Comparison of ENCODE assay signal across 16 cellular contexts in the genomic region with DNA sequence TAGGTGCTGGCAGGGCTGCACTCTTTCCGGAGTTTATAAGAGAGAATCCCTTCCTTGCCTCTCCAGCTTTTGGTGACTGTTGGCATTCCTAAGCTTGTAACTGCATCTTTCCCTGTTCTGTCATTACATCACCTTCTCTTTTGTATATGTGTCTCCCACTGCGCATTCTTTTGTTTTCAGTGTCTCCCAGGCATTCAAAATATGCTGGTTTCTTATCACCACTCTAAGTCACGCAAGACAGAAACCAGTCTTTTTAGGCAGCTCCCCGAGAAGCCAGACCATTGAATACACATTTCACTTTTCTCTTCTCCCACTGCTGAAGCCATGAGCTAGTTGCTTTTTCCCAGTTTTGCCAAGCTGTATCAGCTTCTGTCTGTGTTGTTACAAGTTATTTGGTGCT.
A peak's percentile ranks its signal among the peaks of the same experiment; 100 is the strongest.
DNase-seq lines count a peak whose midpoint lies in the region; ATAC-seq and TF ChIP-seq lines count a peak whose summit lies in the region.
"Had no signal": no experiment of that assay in that cellular context is flagged by ENCODE, and none has a peak within 500 bp of the region (broad histone marks: within the 10 kb centered on the region; RNA-seq: fewer than 3 reads in every experiment).

No MANE protein-coding gene starts in this region.

- peak overlapping the region; percentile 98 for H3K27ac Mint-ChIP-seq in GM23338
- H3K27ac Mint-ChIP-seq: brain; T-helper 1 cell treated with Interleukin-12 subunit alpha and Interleukin-12 subunit beta and Interleukin-4 antibody, amounts not matched to agents 30 μg/mL and 1 μg/mL, for 36 hours had no signal

- H3K4me2 ChIP-seq in GM23338 (peak overlapping the region; percentile 26; the same call in 1 of the 2 replicates), osteoblast (ENCODE audit: insufficient read depth, low read length) (no peak overlapping the region)

- H3K27me3 ChIP-seq in GM23338 (ENCODE audit: insufficient read depth) = no peaks in the 10 kb centered on the region
- H3K27me3 ChIP-seq in adipocyte (replicated peaks; ENCODE audit: control insufficient read depth, insufficient read depth, low read length) = no peaks in the 10 kb centered on the region
- H3K27me3 ChIP-seq in osteoblast (ENCODE audit: insufficient read depth, low read length) = no peaks in the 10 kb centered on the region

- H3K27me3 Mint-ChIP-seq in GM23338 (ENCODE audit: insufficient read depth, low read depth, poor library complexity) = no peaks in the 10 kb centered on the region
- H3K27me3 Mint-ChIP-seq: brain had no signal

- H3K4me1 ChIP-seq in GM23338 (ENCODE audit: insufficient read depth) = no peaks in the 10 kb centered on the region; the same call in 1 of the 2 replicates
- H3K4me1 ChIP-seq in adipocyte (ENCODE audit: control insufficient read depth, insufficient read depth, low read length) = no peaks in the 10 kb centered on the region
- H3K4me1 ChIP-seq in osteoblast (ENCODE audit: insufficient read depth, low read length) = no peaks in the 10 kb centered on the region
- H3K4me1 ChIP-seq: parathyroid adenoma had no signal

- H3K27ac ChIP-seq in GM23338 (ENCODE audit: low read depth) (peak overlapping the region; percentile 99), osteoblast (ENCODE audit: low read depth, low read length) (no peak overlapping the region)
- H3K27ac ChIP-seq: parathyroid adenoma had no signal

- TF ChIP-seq CTCF in GM23338 (conservative IDR thresholded peaks at IDR 0.05; ENCODE audit: low read depth in 2 of 2) = no peak
- no peak for TF ChIP-seq CTCF in osteoblast (IDR thresholded peaks at IDR 0.05; ENCODE audit: extremely low read depth, low read depth, low read length)

- peak; percentile 94 for ATAC-seq in GM23338
- ATAC-seq in GM21526 (IDR thresholded peaks at IDR 0.05; ENCODE audit: low FRiP score, unreplicated experiment) = no peak

- H3K36me3 ChIP-seq in GM23338 (ENCODE audit: insufficient read depth) = no peaks in the 10 kb centered on the region
- no peaks in the 10 kb centered on the region for H3K36me3 ChIP-seq in adipocyte (ENCODE audit: control insufficient read depth, insufficient read depth, low read length, severe bottlenecking)
- H3K36me3 ChIP-seq in osteoblast (ENCODE audit: insufficient read depth, low read length) = no peaks in the 10 kb centered on the region

- H4K20me1 ChIP-seq in GM23338 (replicated peaks; ENCODE audit: insufficient read depth) (no peaks in the 10 kb centered on the region), osteoblast (ENCODE audit: insufficient read depth, low read length) (no peaks in the 10 kb centered on the region)

- H3K4me1 Mint-ChIP-seq in GM23338 = peaks cover 9% of the 10 kb centered on the region; the same call in 2 of the 3 replicates
- H3K4me1 Mint-ChIP-seq: brain had no signal

- H2AFZ ChIP-seq in GM23338 (no peak overlapping the region), osteoblast (ENCODE audit: low read length) (no peak overlapping the region)
- H2AFZ ChIP-seq: parathyroid adenoma had no signal

- H3K9me3 ChIP-seq in adipocyte (ENCODE audit: control insufficient read depth, low read length) (peaks cover 18% of the 10 kb centered on the region), osteoblast (ENCODE audit: low read depth, low read length) (no peaks in the 10 kb centered on the region)

- peak overlapping the region; percentile 10; the same call in 1 of the 2 replicates for H3K4me3 ChIP-seq in GM23338
- no peak overlapping the region for H3K4me3 ChIP-seq in adipocyte (ENCODE audit: low read length)
- H3K4me3 ChIP-seq in osteoblast (ENCODE audit: insufficient read depth, low read length) = no peak overlapping the region

- no peaks in the 10 kb centered on the region for H3K9me2 ChIP-seq in GM23338 (ENCODE audit: insufficient read depth)

- peak overlapping the region; percentile 34 for H3K4me3 Mint-ChIP-seq in GM23338
- H3K4me3 Mint-ChIP-seq: T-helper 1 cell treated with Interleukin-12 subunit alpha and Interleukin-12 subunit beta and Interleukin-4 antibody, amounts not matched to agents 30 μg/mL and 1 μg/mL, for 36 hours had no signal

- H3K9me3 Mint-ChIP-seq in GM23338 = peaks cover 22% of the 10 kb centered on the region
- H3K9me3 Mint-ChIP-seq: T-helper 1 cell treated with Interleukin-12 subunit alpha and Interleukin-12 subunit beta and Interleukin-4 antibody, amounts not matched to agents 30 μg/mL and 1 μg/mL, for 36 hours had no signal

- H3F3A ChIP-seq in GM23338 (replicated peaks; ENCODE audit: low read depth) = no peaks in the 10 kb centered on the region

- DNase-seq in GM23338 (ENCODE audit: low spot score) (peak; percentile 87), adipocyte (ENCODE audit: low read depth) (peak; percentile 21), iPS DF 19.7 (ENCODE audit: low read depth, low spot score) (peak; percentile 90), osteoblast (ENCODE audit: insufficient read length, low spot score, missing footprints) (peak; percentile 6), LoVo (ENCODE audit: low spot score) (no peak), COLO668 (lab: John Stamatoyannopoulos, UW; ENCODE audit: unreplicated experiment) (no peak), NOMO-1 (lab: John Stamatoyannopoulos, UW; ENCODE audit: unreplicated experiment in 2 of 2) (no peak)
- DNase-seq: activated CD4-positive, CD25-positive, alpha-beta regulatory T cell treated with anti-CD3 and anti-CD28 coated beads, Interleukin-2, amount 50 U/mL, for 72 hours; foreskin melanocyte; NCI-H774; RPMI8226; stimulated activated CD4-positive, alpha-beta T cell treated with anti-CD3 and anti-CD28 coated beads, Interleukin-12 subunit alpha, Interleukin-12 subunit beta, amount 100 ng/mL, for 4 hours had no signal

- H3K79me2 ChIP-seq in GM23338 (replicated peaks; ENCODE audit: insufficient read depth) (no peaks in the 10 kb centered on the region), osteoblast (ENCODE audit: insufficient read depth, low read length) (no peaks in the 10 kb centered on the region)
- H3K79me2 ChIP-seq: parathyroid adenoma had no signal

- peaks cover 23% of the 10 kb centered on the region for H3K36me3 Mint-ChIP-seq in GM23338 (ENCODE audit: low read depth)
- H3K36me3 Mint-ChIP-seq: brain had no signal

- H3K9ac ChIP-seq in adipocyte (ENCODE audit: low read length) = no peak overlapping the region
- H3K9ac ChIP-seq: parathyroid adenoma had no signal

TF ChIP-seq in GM23338, 12 proteins besides CTCF, POLR2A, EP300 and RAD21 (continues in another document):
- no peak for TF ChIP-seq REST (IDR thresholded peaks at IDR 0.05; ENCODE audit: unreplicated experiment)
- TF ChIP-seq NANOG (IDR thresholded peaks at IDR 0.05; ENCODE audit: borderline replicate concordance) = no peak; the same call in 1 of the 2 replicates

Comparison
In these comparisons a context has a peak if more than half of its experiments do, and no peak if none do; other contexts are left out.
1. DNase-seq: peak in GM23338 (single experiment), adipocyte (single experiment), iPS DF 19.7 (single experiment) and osteoblast (single experiment); none in LoVo (single experiment), COLO668 (single experiment) and NOMO-1 (0 of 2).